ENCODE assay signal across 36 cellular contexts in genomic region chr2:136077138-136077537, GRCh38.
"Had no signal": no experiment of that assay in that cellular context is flagged by ENCODE, and none has a peak within 500 bp of the region (broad histone marks: within the 10 kb centered on the region; RNA-seq: fewer than 3 reads in every experiment).

No MANE protein-coding gene starts in this region.

- H3K27ac Mint-ChIP-seq: activated B cell treated with CpG ODN at 0.5 μM for 24 hours; activated CD4-positive, alpha-beta memory T cell treated with anti-CD3 and anti-CD28 coated beads, Interleukin-2, amount 10 ng/mL, durations not matched to agents 7 days and 5 days; activated CD4-positive, alpha-beta T cell treated with anti-CD3 and anti-CD28 coated beads, Interleukin-2, amount 10 ng/mL, durations not matched to agents 24 days and 14 days; activated CD8-positive, alpha-beta T cell treated with anti-CD3 and anti-CD28 coated beads, Interleukin-2, amount 10 ng/mL, durations not matched to agents 7 days and 5 days; activated naive CD4-positive, alpha-beta T cell treated with anti-CD3 and anti-CD28 coated beads for 36 hours; activated naive CD8-positive, alpha-beta T cell treated with anti-CD3 and anti-CD28 coated beads for 36 hours; activated T-cell treated with anti-CD3 and anti-CD28 coated beads, Interleukin-2, amount 50 U/mL, for 72 hours; activated T-helper 1 cell treated with anti-CD3 and anti-CD28 coated beads, Interleukin-12 subunit alpha, Interleukin-12 subunit beta, Interleukin-2, Interleukin-4 antibody, amounts not matched to agents 30 ng/mL and 10 ng/mL and 1 ng/mL, durations not matched to agents 14 hours and 24 hours and 36 hours; activated T-helper 17 cell treated with anti-CD3 and anti-CD28 coated beads, Interleukin-2, amount 50 U/mL, for 72 hours; T-helper 1 cell treated with Interleukin-12 subunit alpha and Interleukin-12 subunit beta and Interleukin-4 antibody, amounts not matched to agents 30 μg/mL and 1 μg/mL, for 36 hours; T-helper 2 cell treated with Interferon-gamma antibody and Interleukin-4, amounts not matched to agents 5 μg/mL and 100 μg/mL, for 36 hours had no signal

- H3K4me1 Mint-ChIP-seq: activated naive CD8-positive, alpha-beta T cell treated with anti-CD3 and anti-CD28 coated beads for 36 hours; activated T-helper 17 cell treated with anti-CD3 and anti-CD28 coated beads, Interleukin-2, amount 50 U/mL, for 72 hours had no signal

- H3K27me3 ChIP-seq: adrenal gland, body of pancreas, brain microvascular endothelial cell, breast epithelium had no signal

- H3K4me3 ChIP-seq: adrenal gland, body of pancreas, breast epithelium had no signal

- ATAC-seq: activated CD8-positive, alpha-beta T cell treated with anti-CD3 and anti-CD28 coated beads, Interleukin-2, amount 10 ng/mL, durations not matched to agents 7 days and 5 days; activated naive CD4-positive, alpha-beta T cell treated with anti-CD3 and anti-CD28 coated beads, Interleukin-2, amount 50 U/mL, for 72 hours; activated T-cell treated with anti-CD3 and anti-CD28 coated beads, Interleukin-2, amount 50 U/mL, for 4 hours; activated T-cell treated with anti-CD3 and anti-CD28 coated beads, Interleukin-2, amount 50 U/mL, for 72 hours; activated T-helper 17 cell treated with anti-CD3 and anti-CD28 coated beads, Interleukin-2, amount 50 U/mL, for 72 hours; body of pancreas had no signal

- H3K9me3 ChIP-seq: adrenal gland, body of pancreas had no signal

- H3K36me3 ChIP-seq: adrenal gland, brain microvascular endothelial cell, breast epithelium had no signal

- H3K27ac ChIP-seq: adrenal gland, body of pancreas, brain microvascular endothelial cell, breast epithelium, VCaP had no signal

- H3K4me3 Mint-ChIP-seq: activated B cell treated with CpG ODN at 0.5 μM for 24 hours; activated CD4-positive, alpha-beta memory T cell treated with anti-CD3 and anti-CD28 coated beads, Interleukin-2, amount 10 ng/mL, durations not matched to agents 7 days and 5 days; activated CD4-positive, alpha-beta T cell treated with anti-CD3 and anti-CD28 coated beads, Interleukin-2, amount 10 ng/mL, durations not matched to agents 24 days and 14 days; activated CD8-positive, alpha-beta T cell treated with anti-CD3 and anti-CD28 coated beads, Interleukin-2, amount 10 ng/mL, durations not matched to agents 7 days and 5 days; activated naive CD4-positive, alpha-beta T cell treated with anti-CD3 and anti-CD28 coated beads for 36 hours; activated naive CD8-positive, alpha-beta T cell treated with anti-CD3 and anti-CD28 coated beads for 36 hours; activated T-cell treated with anti-CD3 and anti-CD28 coated beads, Interleukin-2, amount 50 U/mL, for 4 hours; activated T-cell treated with anti-CD3 and anti-CD28 coated beads, Interleukin-2, amount 50 U/mL, for 72 hours; activated T-helper 1 cell treated with anti-CD3 and anti-CD28 coated beads, Interleukin-12 subunit alpha, Interleukin-12 subunit beta, Interleukin-2, Interleukin-4 antibody, amounts not matched to agents 30 ng/mL and 10 ng/mL and 1 ng/mL, durations not matched to agents 14 hours and 24 hours and 36 hours; activated T-helper 17 cell treated with anti-CD3 and anti-CD28 coated beads, Interleukin-2, amount 50 U/mL, for 72 hours; T-helper 1 cell treated with Interleukin-12 subunit alpha and Interleukin-12 subunit beta and Interleukin-4 antibody, amounts not matched to agents 30 μg/mL and 1 μg/mL, for 36 hours; T-helper 2 cell treated with Interferon-gamma antibody and Interleukin-4, amounts not matched to agents 5 μg/mL and 100 μg/mL, for 36 hours had no signal

- DNase-seq: activated B cell treated with CpG ODN at 0.5 μM for 24 hours; activated CD4-positive, alpha-beta memory T cell treated with anti-CD3 and anti-CD28 coated beads, Interleukin-2, amount 10 ng/mL, durations not matched to agents 7 days and 5 days; activated CD4-positive, alpha-beta T cell treated with anti-CD3 and anti-CD28 coated beads for 4 hours; activated CD4-positive, alpha-beta T cell treated with anti-CD3 and anti-CD28 coated beads, Interleukin-2, amount 10 ng/mL, durations not matched to agents 24 days and 14 days; activated CD4-positive, alpha-beta T cell treated with anti-CD3 and anti-CD28 coated beads, Interleukin-2, amount 50 U/mL, for 48 hours; activated CD4-positive, CD25-positive, alpha-beta regulatory T cell treated with anti-CD3 and anti-CD28 coated beads, Interleukin-2, amount 50 U/mL, for 72 hours; activated CD8-positive, alpha-beta memory T cell treated with anti-CD3 and anti-CD28 coated beads, Interleukin-2, amount 50 U/mL, for 4 hours; activated CD8-positive, alpha-beta T cell treated with anti-CD3 and anti-CD28 coated beads, Interleukin-2, amount 10 ng/mL, durations not matched to agents 7 days and 5 days; activated effector memory CD4-positive, alpha-beta T cell treated with anti-CD3 and anti-CD28 coated beads, Interleukin-2, amount 50 U/mL, for 16 hours; activated gamma-delta T cell treated with Interleukin-2 at 50 U/mL for 16 hours; activated naive CD4-positive, alpha-beta T cell; activated naive CD4-positive, alpha-beta T cell treated with anti-CD3 and anti-CD28 coated beads for 36 hours; activated naive CD4-positive, alpha-beta T cell treated with anti-CD3 and anti-CD28 coated beads, Interleukin-2, amount 50 U/mL, for 16 hours; activated naive CD8-positive, alpha-beta T cell treated with anti-CD3 and anti-CD28 coated beads for 36 hours; activated T-cell treated with anti-CD3 and anti-CD28 coated beads for 4 hours; activated T-cell treated with anti-CD3 and anti-CD28 coated beads, Interleukin-2, amount 50 U/mL, for 1 hour; activated T-cell treated with anti-CD3 and anti-CD28 coated beads, Interleukin-2, amount 50 U/mL, for 4 hours; activated T-cell treated with anti-CD3 and anti-CD28 coated beads, Interleukin-2, amount 50 U/mL, for 72 hours; adrenal gland; amniotic stem cell; aorta; body of pancreas; brain microvascular endothelial cell; central memory CD4-positive, alpha-beta T cell; T-helper 1 cell; T-helper 2 cell; T-helper 9 cell had no signal

- H3K9me3 Mint-ChIP-seq: activated naive CD4-positive, alpha-beta T cell treated with anti-CD3 and anti-CD28 coated beads for 36 hours had no signal

- H3K4me1 ChIP-seq: adrenal gland, body of pancreas, breast epithelium had no signal

- FAIRE-seq: astrocyte, TTC549 had no signal

- H3K27me3 Mint-ChIP-seq: activated B cell treated with CpG ODN at 0.5 μM for 24 hours; activated CD4-positive, alpha-beta memory T cell treated with anti-CD3 and anti-CD28 coated beads, Interleukin-2, amount 10 ng/mL, durations not matched to agents 7 days and 5 days; activated CD4-positive, alpha-beta T cell treated with anti-CD3 and anti-CD28 coated beads, Interleukin-2, amount 10 ng/mL, durations not matched to agents 24 days and 14 days; activated naive CD8-positive, alpha-beta T cell treated with anti-CD3 and anti-CD28 coated beads for 36 hours; activated T-helper 17 cell treated with anti-CD3 and anti-CD28 coated beads, Interleukin-2, amount 50 U/mL, for 72 hours had no signal
